Comparison of ENCODE assay signal across 36 cellular contexts in the genomic region with DNA sequence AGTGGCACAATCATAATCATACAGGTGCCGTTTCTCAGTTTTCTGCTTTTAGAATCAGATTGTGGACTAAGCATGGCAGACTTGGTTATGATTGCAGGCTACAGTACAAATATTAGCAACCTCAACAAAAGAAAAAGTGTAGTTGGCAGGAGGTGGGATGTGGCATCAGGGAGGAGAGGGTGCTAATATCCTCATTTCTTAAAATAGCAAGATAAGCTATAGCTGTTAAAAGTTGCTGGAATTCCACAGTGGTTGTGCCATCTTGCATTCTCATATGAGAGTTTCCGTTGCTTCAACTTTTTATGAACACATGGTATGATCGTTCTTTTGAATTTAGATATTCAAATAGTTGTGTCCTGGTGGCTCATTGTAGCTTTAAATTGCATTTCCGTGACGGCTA. TPM values are rescaled to one million over a fixed set of nuclear protein-coding genes. Genes with fewer than 3 reads are reported as not detected.
"Had no signal": no experiment of that assay in that cellular context is flagged by ENCODE, and none has a peak within 500 bp of the region (broad histone marks: within the 10 kb centered on the region; RNA-seq: fewer than 3 reads in every experiment).

No MANE protein-coding gene starts in this region.

- H3K27me3 ChIP-seq: adrenal gland, ascending aorta, body of pancreas, brain microvascular endothelial cell, breast epithelium, cardiac muscle cell had no signal

- ATAC-seq: activated naive CD4-positive, alpha-beta T cell treated with anti-CD3 and anti-CD28 coated beads, Interleukin-2, amount 50 U/mL, for 72 hours; activated naive CD8-positive, alpha-beta T cell treated with anti-CD3 and anti-CD28 coated beads, Interleukin-2, amount 50 U/mL, for 24 hours; activated T-cell treated with anti-CD3 and anti-CD28 coated beads, Interleukin-2, amount 50 U/mL, for 4 hours; activated T-cell treated with anti-CD3 and anti-CD28 coated beads, Interleukin-2, amount 50 U/mL, for 72 hours; activated T-helper 17 cell treated with anti-CD3 and anti-CD28 coated beads, Interleukin-2, amount 50 U/mL, for 72 hours; body of pancreas had no signal

- FAIRE-seq: astrocyte, bronchial epithelial cell had no signal

- H3K4me1 ChIP-seq: adrenal gland, ascending aorta, breast epithelium had no signal

- H3K4me3 ChIP-seq: adrenal gland, ascending aorta, body of pancreas, breast epithelium, cardiac muscle cell had no signal

- H3K36me3 ChIP-seq: adrenal gland, ascending aorta, brain microvascular endothelial cell, breast epithelium, cardiac muscle cell had no signal

- H3K9me3 ChIP-seq: adrenal gland, ascending aorta, body of pancreas, breast epithelium had no signal

- DNase-seq: activated effector memory CD4-positive, alpha-beta T cell treated with anti-CD3 and anti-CD28 coated beads, Interleukin-2, amount 50 U/mL, for 16 hours; activated effector memory CD4-positive, alpha-beta T cell treated with Interleukin-2 at 50 U/mL for 16 hours; activated gamma-delta T cell; activated gamma-delta T cell treated with Interleukin-2 at 50 U/mL for 16 hours; activated naive CD4-positive, alpha-beta T cell; activated naive CD4-positive, alpha-beta T cell treated with anti-CD3 and anti-CD28 coated beads for 36 hours; activated naive CD4-positive, alpha-beta T cell treated with anti-CD3 and anti-CD28 coated beads, Interleukin-2, amount 10 ng/mL, durations not matched to agents 7 days and 5 days; activated naive CD4-positive, alpha-beta T cell treated with anti-CD3 and anti-CD28 coated beads, Interleukin-2, amount 50 U/mL, for 16 hours; activated naive CD4-positive, alpha-beta T cell treated with Interleukin-2 at 50 U/mL for 16 hours; activated naive CD8-positive, alpha-beta T cell treated with anti-CD3 and anti-CD28 coated beads for 36 hours; activated naive CD8-positive, alpha-beta T cell treated with anti-CD3 and anti-CD28 coated beads, Interleukin-2, amount 10 ng/mL, durations not matched to agents 7 days and 5 days; activated naive CD8-positive, alpha-beta T cell treated with anti-CD3 and anti-CD28 coated beads, Interleukin-2, amount 50 U/mL, for 24 hours; activated T-cell treated with anti-CD3 and anti-CD28 coated beads for 4 hours; activated T-cell treated with anti-CD3 and anti-CD28 coated beads, Interleukin-2, amount 50 U/mL, for 1 hour; activated T-cell treated with anti-CD3 and anti-CD28 coated beads, Interleukin-2, amount 50 U/mL, for 24 hours; activated T-cell treated with anti-CD3 and anti-CD28 coated beads, Interleukin-2, amount 50 U/mL, for 4 hours; activated T-cell treated with anti-CD3 and anti-CD28 coated beads, Interleukin-2, amount 50 U/mL, for 48 hours; activated T-cell treated with anti-CD3 and anti-CD28 coated beads, Interleukin-2, amount 50 U/mL, for 72 hours; adrenal gland; amniotic stem cell; amygdala; anterior cingulate cortex; aorta; body of pancreas; brain microvascular endothelial cell; caudate nucleus; central memory CD4-positive, alpha-beta T cell; cerebellar nuclear complex had no signal

- H3K27ac ChIP-seq: adrenal gland, ascending aorta, body of pancreas, brain microvascular endothelial cell, breast epithelium, cardiac muscle cell had no signal

RNA-seq across cellular contexts. Expression of a gene that starts 21.4 kb away (rescaled TPM):
- total RNA-seq: chondrocyte had no signal
